14 cellular contexts compared by ENCODE assay signal in genomic region chr4:143699331-143700059, GRCh38. TPM values are rescaled to one million over a fixed set of nuclear protein-coding genes. Genes with fewer than 3 reads are reported as not detected.
DNase-seq lines count a peak whose midpoint lies in the region; ATAC-seq and TF ChIP-seq lines count a peak whose summit lies in the region.
"Had no signal": no experiment of that assay in that cellular context is flagged by ENCODE, and none has a peak within 500 bp of the region (broad histone marks: within the 10 kb centered on the region; RNA-seq: fewer than 3 reads in every experiment).

No MANE protein-coding gene starts in this region.

- 37% methylated on average over 41 of the region's 41 CpGs for WGBS in right cardiac atrium

- DNase-seq in DND-41 (no peak), MM.1S (no peak), right cardiac atrium (peak in 2 of 3 donors; percentile 33 to 58), NCI-H2107 treated with DMSO at 0.1 percent for 48 hours (lab: John Stamatoyannopoulos, UW; ENCODE audit: unreplicated experiment) (no peak), NCI-H226 (no peak)
- no peak for DNase-seq in activated naive CD4-positive, alpha-beta T cell treated with anti-CD3 and anti-CD28 coated beads for 36 hours
- DNase-seq: GDM1, RPMI8226 had no signal

- peaks cover 46% of the 10 kb centered on the region for H3K27me3 Mint-ChIP-seq in activated naive CD4-positive, alpha-beta T cell treated with anti-CD3 and anti-CD28 coated beads for 36 hours (ENCODE audit: low read depth)

- H3K79me2 ChIP-seq in DND-41 (ENCODE audit: insufficient read depth, low read length) (no peaks in the 10 kb centered on the region), MM.1S (ENCODE audit: low read length) (no peaks in the 10 kb centered on the region)

- no peaks in the 10 kb centered on the region for H3K9me3 Mint-ChIP-seq in activated naive CD4-positive, alpha-beta T cell treated with anti-CD3 and anti-CD28 coated beads for 36 hours

- H2AFZ ChIP-seq in DND-41 (ENCODE audit: low read depth, low read length) (no peak overlapping the region), MM.1S (ENCODE audit: low read length) (no peak overlapping the region)

- H3K4me1 Mint-ChIP-seq in activated naive CD4-positive, alpha-beta T cell treated with anti-CD3 and anti-CD28 coated beads for 36 hours (ENCODE audit: low read depth) = peaks cover 15% of the 10 kb centered on the region

- intact Hi-C loops in right cardiac atrium (cut with DNase I) = no loop called here
- intact Hi-C loops in activated naive CD4-positive, alpha-beta T cell treated with anti-CD3 and anti-CD28 coated beads for 36 hours (cut with micrococcal nuclease) = loop anchor here (5.0 kb wide), 1 partner anchor 142 kb away; no protein-coding TSS in a partner anchor

- no peak overlapping the region for H3K27ac ChIP-seq in DND-41 (ENCODE audit: low read length)
- H3K27ac ChIP-seq in MM.1S (ENCODE audit: low read length) = no peak overlapping the region
- no peak overlapping the region for H3K27ac ChIP-seq in right cardiac atrium (ENCODE audit: low read length)
- H3K27ac ChIP-seq in rectal smooth muscle tissue (ENCODE audit: low read depth, low read length) = no peak overlapping the region

- H3K36me3 ChIP-seq in DND-41 (ENCODE audit: insufficient read depth, low read length) = no peaks in the 10 kb centered on the region
- no peaks in the 10 kb centered on the region for H3K36me3 ChIP-seq in MM.1S (replicated peaks; ENCODE audit: insufficient read depth, low read length)
- no peaks in the 10 kb centered on the region for H3K36me3 ChIP-seq in rectal smooth muscle tissue (ENCODE audit: control insufficient read depth, insufficient read depth, low read length)

- H3K4me2 ChIP-seq in DND-41 (ENCODE audit: insufficient read depth, low read length) (peak overlapping the region; percentile 87), MM.1S (ENCODE audit: low read depth, low read length) (peak overlapping the region; percentile 94; the same call in 1 of the 2 replicates)

- TF ChIP-seq CTCF in DND-41 (IDR thresholded peaks at IDR 0.05; ENCODE audit: borderline replicate concordance, extremely low read depth, low read length, poor library complexity, severe bottlenecking) = no peak
- TF ChIP-seq CTCF in MM.1S (IDR thresholded peaks at IDR 0.05; ENCODE audit: low read length) = no peak

- peaks cover 7% of the 10 kb centered on the region; the same call in 1 of the 2 replicates for H3F3A ChIP-seq in MM.1S (ENCODE audit: insufficient read depth, low read length)

- H3K27me3 ChIP-seq in DND-41 (ENCODE audit: insufficient read depth, low read length, poor library complexity) (peaks cover 21% of the 10 kb centered on the region), MM.1S (replicated peaks; ENCODE audit: insufficient read depth, low read length) (no peaks in the 10 kb centered on the region), right cardiac atrium (ENCODE audit: control insufficient read depth, insufficient read depth) (no peaks in the 10 kb centered on the region), rectal smooth muscle tissue (ENCODE audit: control insufficient read depth, insufficient read depth, low read length) (peaks cover 10% of the 10 kb centered on the region)

- no peak overlapping the region; the same call in 1 of the 2 replicates for H3K9ac ChIP-seq in DND-41 (ENCODE audit: low read depth, low read length)
- no peak overlapping the region for H3K9ac ChIP-seq in MM.1S (ENCODE audit: low read length)
- no peak overlapping the region for H3K9ac ChIP-seq in rectal smooth muscle tissue (ENCODE audit: low read length)

- H4K20me1 ChIP-seq in DND-41 (ENCODE audit: insufficient read depth, low read length) (no peaks in the 10 kb centered on the region), MM.1S (ENCODE audit: insufficient read depth, low read length) (no peaks in the 10 kb centered on the region)

- no peak overlapping the region for H3K27ac Mint-ChIP-seq in activated naive CD4-positive, alpha-beta T cell treated with anti-CD3 and anti-CD28 coated beads for 36 hours
- H3K27ac Mint-ChIP-seq: CD4-positive, CD25-positive, alpha-beta regulatory T cell had no signal

- no peak overlapping the region for H3K4me3 Mint-ChIP-seq in activated naive CD4-positive, alpha-beta T cell treated with anti-CD3 and anti-CD28 coated beads for 36 hours

- H3K4me1 ChIP-seq in DND-41 (ENCODE audit: insufficient read depth, low read length) (peaks cover 27% of the 10 kb centered on the region), MM.1S (ENCODE audit: low read length) (no peaks in the 10 kb centered on the region), right cardiac atrium (ENCODE audit: control insufficient read depth, insufficient read depth, low read length) (no peaks in the 10 kb centered on the region), rectal smooth muscle tissue (ENCODE audit: control insufficient read depth, insufficient read depth, low read length) (no peaks in the 10 kb centered on the region)

- H3K4me3 ChIP-seq in DND-41 (ENCODE audit: low read depth in 1 of 2, low read length in 2 of 2) (peak overlapping the region in 1 of 2 experiments; percentile 61; a peak in 2 of 4 replicates), MM.1S (ENCODE audit: low read length) (no peak overlapping the region), right cardiac atrium (ENCODE audit: low read length) (peak overlapping the region; percentile 30), rectal smooth muscle tissue (ENCODE audit: low read length) (peak overlapping the region; percentile 51)

- no peaks in the 10 kb centered on the region for H3K9me2 ChIP-seq in MM.1S (replicated peaks; ENCODE audit: insufficient read depth, low read length)

- ATAC-seq in DND-41 (ENCODE audit: insufficient read depth, low read depth) (no peak; the same call in 2 of the 3 replicates), right cardiac atrium (peak in 1 of 2 donors; percentile 42), HG03196 (IDR thresholded peaks at IDR 0.05; ENCODE audit: unreplicated experiment) (no peak)

- CTCF ChIA-PET in activated naive CD4-positive, alpha-beta T cell treated with anti-CD3 and anti-CD28 coated beads for 36 hours (lab: Charles Lee) = no interaction called here

- H3K9me3 ChIP-seq in DND-41 (ENCODE audit: insufficient read depth, low read length, severe bottlenecking) (no peaks in the 10 kb centered on the region), MM.1S (replicated peaks; ENCODE audit: insufficient read depth, low read length) (no peaks in the 10 kb centered on the region), right cardiac atrium (ENCODE audit: control insufficient read depth, low read length) (no peaks in the 10 kb centered on the region)

- no peaks in the 10 kb centered on the region for H3K36me3 Mint-ChIP-seq in activated naive CD4-positive, alpha-beta T cell treated with anti-CD3 and anti-CD28 coated beads for 36 hours (ENCODE audit: low read depth)
- H3K36me3 Mint-ChIP-seq: CD4-positive, CD25-positive, alpha-beta regulatory T cell had no signal

RNA-seq across cellular contexts. Expression of gene FREM3, which starts 1.0 kb away (rescaled TPM):
- total RNA-seq in right cardiac atrium = under 1 TPM in 1 of 4 donors, not detected in 3; 0.23 TPM
- polyA plus RNA-seq in right cardiac atrium = 0.02 TPM
- total RNA-seq in activated naive CD4-positive, alpha-beta T cell treated with anti-CD3 and anti-CD28 coated beads for 36 hours = not detected
- total RNA-seq: M059J, neural crest cell had no signal
- polyA plus RNA-seq: esophagus had no signal

Comparison
In these comparisons a context has a peak if more than half of its experiments do, and no peak if none do; other contexts are left out.
1. DNase-seq: peak in right cardiac atrium (2 of 3); none in DND-41 (single experiment), MM.1S (single experiment), NCI-H2107 treated with DMSO at 0.1 percent for 48 hours (single experiment), NCI-H226 (single experiment) and activated naive CD4-positive, alpha-beta T cell treated with anti-CD3 and anti-CD28 coated beads for 36 hours (single experiment).